ENCODE assay signal across 27 cellular contexts in genomic region chr2:11667194-11667593, GRCh38. TPM values are rescaled to one million over a fixed set of nuclear protein-coding genes. Genes with fewer than 3 reads are reported as not detected.
"Had no signal": no experiment of that assay in that cellular context is flagged by ENCODE, and none has a peak within 500 bp of the region (broad histone marks: within the 10 kb centered on the region; RNA-seq: fewer than 3 reads in every experiment).

No MANE protein-coding gene starts in this region.

- DNase-seq: activated CD4-positive, alpha-beta T cell treated with anti-CD3 and anti-CD28 coated beads for 4 hours; activated CD4-positive, alpha-beta T cell treated with anti-CD3 and anti-CD28 coated beads, Interleukin-2, amount 50 U/mL, for 4 hours; activated CD8-positive, alpha-beta T cell treated with anti-CD3 and anti-CD28 coated beads, Interleukin-2, amount 10 ng/mL, durations not matched to agents 7 days and 5 days; activated gamma-delta T cell treated with Interleukin-2 at 50 U/mL for 16 hours; activated naive CD4-positive, alpha-beta T cell treated with anti-CD3 and anti-CD28 coated beads, Interleukin-2, amount 10 ng/mL, durations not matched to agents 7 days and 5 days; activated naive CD8-positive, alpha-beta T cell treated with anti-CD3 and anti-CD28 coated beads for 36 hours; activated T-cell treated with anti-CD3 and anti-CD28 coated beads, Interleukin-2, amount 50 U/mL, for 72 hours; brain microvascular endothelial cell; cerebellar nuclear complex; Kasumi-1; KBM-7; NCI-H1092; NCI-H1417; NCI-H1930; NCI-H2171; NCI-H226; NCI-H526; Peyer's patch; Right ventricle myocardium superior; SJCRH30; SK-N-SH; T-helper 1 cell had no signal

- H3K27me3 ChIP-seq: Peyer's patch, SJCRH30 had no signal

- H3K9me3 ChIP-seq: Peyer's patch, SK-N-SH had no signal

- H3K36me3 ChIP-seq: brain microvascular endothelial cell, cardiac muscle cell, Peyer's patch, SJCRH30 had no signal

- H3K4me2 ChIP-seq: SK-N-SH had no signal

- H3K4me3 ChIP-seq: cardiac muscle cell, Peyer's patch, SJCRH30 had no signal

- H3K27ac ChIP-seq: brain microvascular endothelial cell, cardiac muscle cell, Peyer's patch, RWPE1, SJCRH30 had no signal

- H3K9ac ChIP-seq: SK-N-SH had no signal

RNA-seq across cellular contexts. Expression of gene NTSR2, which starts 2.8 kb away (rescaled TPM):
- total RNA-seq: activated CD8-positive, alpha-beta T cell treated with anti-CD3 and anti-CD28 coated beads, Interleukin-2, amount 10 ng/mL, durations not matched to agents 7 days and 5 days; activated naive CD8-positive, alpha-beta T cell treated with anti-CD3 and anti-CD28 coated beads for 36 hours; activated T-cell treated with anti-CD3 and anti-CD28 coated beads, Interleukin-2, amount 50 U/mL, for 72 hours; activated T-helper 2 cell treated with anti-CD3 and anti-CD28 coated beads, Interferon-gamma antibody, Interleukin-2, Interleukin-4, amounts not matched to agents 10 μg/mL and 5 μg/mL and 100 μg/mL, durations not matched to agents 14 hours and 24 hours and 36 hours; cardiac muscle cell; NCI-H460; Peyer's patch; SJCRH30; T-helper 2 cell treated with Interferon-gamma antibody and Interleukin-4, amounts not matched to agents 100 ng/mL and 5 ng/mL, for 36 hours had no signal
- polyA plus RNA-seq: cardiac muscle cell, SK-N-SH had no signal
